In the genomic region with DNA sequence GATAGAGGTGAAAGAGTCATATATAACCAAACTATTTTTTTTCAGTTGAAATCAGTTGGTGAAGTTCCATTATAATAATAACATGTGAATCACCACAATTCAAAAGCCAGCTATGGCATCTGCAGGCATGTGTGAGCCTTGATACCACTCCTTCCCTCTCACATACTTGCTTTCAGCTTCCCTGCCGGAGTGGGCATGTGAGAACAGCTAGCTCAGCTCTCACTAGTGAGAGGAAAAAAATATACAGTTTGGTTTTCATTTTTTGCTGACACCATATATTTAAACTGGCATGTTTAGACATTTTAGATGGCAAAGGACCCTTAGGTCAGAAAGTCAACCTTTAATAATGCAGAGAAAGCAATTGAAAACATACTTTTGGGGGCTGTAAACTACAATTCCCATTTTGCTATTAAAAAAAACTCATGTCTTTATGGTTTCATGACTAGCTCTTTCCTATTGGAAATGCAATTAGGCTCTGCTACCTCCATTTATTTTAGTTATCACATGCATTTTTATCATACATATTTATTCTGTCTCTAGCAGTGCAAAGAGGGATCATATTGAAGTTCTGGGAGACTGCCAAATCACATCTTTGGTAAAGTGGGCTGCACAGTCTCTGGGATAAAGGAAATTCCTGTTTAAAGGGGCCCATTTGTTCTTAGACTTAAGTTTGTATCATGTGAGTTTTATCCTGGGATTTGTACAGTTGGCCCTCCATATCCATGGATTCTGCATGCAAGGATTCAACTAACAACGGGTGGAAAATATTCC, we compare ENCODE assay signal across 9 cellular contexts. TPM values are rescaled to one million over a fixed set of nuclear protein-coding genes. Genes with fewer than 3 reads are reported as not detected.
DNase-seq lines count a peak whose midpoint lies in the region; ATAC-seq and TF ChIP-seq lines count a peak whose summit lies in the region.
"Had no signal": no experiment of that assay in that cellular context is flagged by ENCODE, and none has a peak within 500 bp of the region (broad histone marks: within the 10 kb centered on the region; RNA-seq: fewer than 3 reads in every experiment).

No MANE protein-coding gene starts in this region.

- POLR2A ChIA-PET in CD8-positive, alpha-beta T cell (lab: Charles Lee) = interaction anchor here (0.8 to 1.5 kb wide), 2 partner anchors 9 to 44 kb away, joined by 3 read pairs; no protein-coding TSS in a partner anchor

- intact Hi-C loops in body of pancreas (cut with DNase I) = no loop called here
- intact Hi-C loops in CD8-positive, alpha-beta T cell (cut with DNase I, micrococcal nuclease) = no loop called here

- CTCF ChIA-PET in CD8-positive, alpha-beta T cell (lab: Charles Lee) = no interaction called here

- no peaks in the 10 kb centered on the region for H3K9me3 ChIP-seq in body of pancreas
- H3K9me3 ChIP-seq in CD8-positive, alpha-beta T cell (ENCODE audit: low read length) = no peaks in the 10 kb centered on the region

- H3K9me3 Mint-ChIP-seq in type B pancreatic cell = no peaks in the 10 kb centered on the region
- no peaks in the 10 kb centered on the region for H3K9me3 Mint-ChIP-seq in CD8-positive, alpha-beta T cell
- H3K9me3 Mint-ChIP-seq: naive thymus-derived CD4-positive, alpha-beta T cell had no signal

- H3K4me1 ChIP-seq in body of pancreas = peaks cover 16% of the 10 kb centered on the region
- H3K4me1 ChIP-seq in CD8-positive, alpha-beta T cell (ENCODE audit: insufficient read depth, low read length) = no peaks in the 10 kb centered on the region

- H3K4me3 ChIP-seq in body of pancreas = no peak overlapping the region
- no peak overlapping the region for H3K4me3 ChIP-seq in CD8-positive, alpha-beta T cell (ENCODE audit: low read depth, low read length)

- no peak for TF ChIP-seq POLR2A in body of pancreas (IDR thresholded peaks at IDR 0.05)

- H3K27ac ChIP-seq in body of pancreas = peak overlapping the region in 1 of 4 donors; percentile 7
- H3K27ac ChIP-seq in CD8-positive, alpha-beta T cell (ENCODE audit: low read depth, low read length) = no peak overlapping the region

- no peak overlapping the region for H3K4me3 Mint-ChIP-seq in type B pancreatic cell
- no peak overlapping the region for H3K4me3 Mint-ChIP-seq in CD8-positive, alpha-beta T cell

- H3K27ac Mint-ChIP-seq in type B pancreatic cell = peak overlapping the region; percentile 74
- H3K27ac Mint-ChIP-seq in CD8-positive, alpha-beta T cell = no peak overlapping the region

- DNase-seq in LoVo (ENCODE audit: low spot score) (peak; percentile 6), brain pericyte (ENCODE audit: low read depth, low spot score) (peak; percentile 18), left lobe of liver (ENCODE audit: low spot score) (no peak), type B pancreatic cell (ENCODE audit: extremely low spot score, unreplicated experiment) (no peak), body of pancreas (no peak)
- DNase-seq in CD8-positive, alpha-beta T cell = no peak
- DNase-seq: activated CD8-positive, alpha-beta memory T cell treated with anti-CD3 and anti-CD28 coated beads for 24 hours; naive thymus-derived CD4-positive, alpha-beta T cell had no signal

- no peak for TF ChIP-seq CTCF in type B pancreatic cell (conservative IDR thresholded peaks at IDR 0.05)
- no peak for TF ChIP-seq CTCF in body of pancreas (IDR thresholded peaks at IDR 0.05)
- no peak for TF ChIP-seq CTCF in CD8-positive, alpha-beta T cell (IDR thresholded peaks at IDR 0.05)

- H3K36me3 ChIP-seq in body of pancreas (replicated peaks in 1 of 2; ENCODE audit: insufficient read depth in 1 of 2, low read depth in 2 of 2) = no peaks in the 10 kb centered on the region
- H3K36me3 ChIP-seq in CD8-positive, alpha-beta T cell (ENCODE audit: insufficient read depth, low read length) = no peaks in the 10 kb centered on the region

- peaks cover 14% of the 10 kb centered on the region for H3K4me1 Mint-ChIP-seq in type B pancreatic cell (ENCODE audit: unreplicated experiment)
- H3K4me1 Mint-ChIP-seq in CD8-positive, alpha-beta T cell (ENCODE audit: low read depth) = no peaks in the 10 kb centered on the region

- H3K36me3 Mint-ChIP-seq in type B pancreatic cell = no peaks in the 10 kb centered on the region
- H3K36me3 Mint-ChIP-seq in CD8-positive, alpha-beta T cell = no peaks in the 10 kb centered on the region
- H3K36me3 Mint-ChIP-seq: naive thymus-derived CD4-positive, alpha-beta T cell had no signal

- ATAC-seq in left lobe of liver (peak; percentile 28), body of pancreas (no peak), HG03457 (IDR thresholded peaks at IDR 0.05; ENCODE audit: unreplicated experiment) (no peak)
- ATAC-seq in CD8-positive, alpha-beta T cell = no peak
- ATAC-seq: naive thymus-derived CD4-positive, alpha-beta T cell had no signal

- no peaks in the 10 kb centered on the region for H3K27me3 ChIP-seq in body of pancreas
- H3K27me3 ChIP-seq in CD8-positive, alpha-beta T cell (ENCODE audit: insufficient read depth, low read length) = no peaks in the 10 kb centered on the region

- 72 to 73% methylated on average over 2 of the region's 2 CpGs for WGBS in body of pancreas, 2 donors

- H3K27me3 Mint-ChIP-seq in type B pancreatic cell = no peaks in the 10 kb centered on the region
- H3K27me3 Mint-ChIP-seq in CD8-positive, alpha-beta T cell (ENCODE audit: low read depth) = no peaks in the 10 kb centered on the region
- H3K27me3 Mint-ChIP-seq: naive thymus-derived CD4-positive, alpha-beta T cell had no signal

RNA-seq across cellular contexts. Expression of a gene that starts 33.2 kb away (rescaled TPM):
- total RNA-seq in left lobe of liver (151 TPM), type B pancreatic cell (ENCODE audit: low replicate concordance) (23.0 and 78.9 TPM in 2 replicates), body of pancreas (10 to 100 TPM; 30.3 to 61.2 TPM)
- total RNA-seq in CD8-positive, alpha-beta T cell = 1 to 10 TPM; 1.3 to 1.9 TPM

RNA-seq across cellular contexts. Expression of a gene that starts 47.4 kb away (rescaled TPM):
- total RNA-seq in left lobe of liver (19.1 TPM), type B pancreatic cell (ENCODE audit: low replicate concordance) (35.4 and 38.5 TPM in 2 replicates), body of pancreas (10 to 100 TPM in 1 of 2 donors, 1 to 10 TPM in 1; 9.6 to 22.8 TPM)
- 10 to 100 TPM; 62.7 to 69.4 TPM for total RNA-seq in CD8-positive, alpha-beta T cell

Comparison
In these comparisons a context has a peak if more than half of its experiments do, and no peak if none do; other contexts are left out.
1. DNase-seq: peak in LoVo (single experiment) and brain pericyte (single experiment); none in left lobe of liver (single experiment), type B pancreatic cell (single experiment), body of pancreas (0 of 4) and CD8-positive, alpha-beta T cell (0 of 7).